16 cellular contexts compared by ENCODE assay signal in genomic region chr15:58923696-58924300, GRCh38. TPM values are rescaled to one million over a fixed set of nuclear protein-coding genes. Genes with fewer than 3 reads are reported as not detected.
DNase-seq lines count a peak whose midpoint lies in the region; ATAC-seq, FAIRE-seq and TF ChIP-seq lines count a peak whose summit lies in the region.
"Had no signal": no experiment of that assay in that cellular context is flagged by ENCODE, and none has a peak within 500 bp of the region (broad histone marks: within the 10 kb centered on the region; RNA-seq: fewer than 3 reads in every experiment).

No MANE protein-coding gene starts in this region.

- H3K9me3 Mint-ChIP-seq in natural killer cell = no peaks in the 10 kb centered on the region
- H3K9me3 Mint-ChIP-seq in natural killer cell treated with Interleukin-12 subunit alpha and Interleukin-12 subunit beta and Interleukin-15 and Interleukin-18, amount 100 ng/mL, for 72 hours = no peaks in the 10 kb centered on the region
- no peaks in the 10 kb centered on the region for H3K9me3 Mint-ChIP-seq in progenitor cell of endocrine pancreas (ENCODE audit: low read depth)

- peaks cover 36% of the 10 kb centered on the region for H3K4me1 ChIP-seq in HAP-1
- H3K4me1 ChIP-seq: SJSA1 had no signal

- H3K27me3 Mint-ChIP-seq in natural killer cell (ENCODE audit: low read depth in 2 of 2) (no peaks in the 10 kb centered on the region), progenitor cell of endocrine pancreas (no peaks in the 10 kb centered on the region)
- H3K27me3 Mint-ChIP-seq in natural killer cell treated with Interleukin-12 subunit alpha and Interleukin-12 subunit beta and Interleukin-15 and Interleukin-18, amount 100 ng/mL, for 72 hours = no peaks in the 10 kb centered on the region

- TF ChIP-seq CTCF in natural killer cell (IDR thresholded peaks at IDR 0.05) (no peak), coronary artery (IDR thresholded peaks at IDR 0.05) (no peak), progenitor cell of endocrine pancreas (IDR thresholded peaks at IDR 0.05; ENCODE audit: unreplicated experiment) (no peak), D721Med (IDR thresholded peaks at IDR 0.05; ENCODE audit: insufficient read depth, missing control alignments) (no peak)

- ATAC-seq in natural killer cell (no peak), GM18502 (IDR thresholded peaks at IDR 0.05; ENCODE audit: poor library complexity, unreplicated experiment) (no peak)
- no peak for ATAC-seq in natural killer cell treated with Interleukin-12 subunit alpha and Interleukin-12 subunit beta and Interleukin-15 and Interleukin-18, amount 100 ng/mL, for 72 hours

- H3K36me3 ChIP-seq in HAP-1 (replicated peaks) = peaks cover 38% of the 10 kb centered on the region

- H3K36me3 Mint-ChIP-seq in natural killer cell (no peaks in the 10 kb centered on the region), progenitor cell of endocrine pancreas (ENCODE audit: insufficient read depth) (peaks cover 16% of the 10 kb centered on the region)
- no peaks in the 10 kb centered on the region for H3K36me3 Mint-ChIP-seq in natural killer cell treated with Interleukin-12 subunit alpha and Interleukin-12 subunit beta and Interleukin-15 and Interleukin-18, amount 100 ng/mL, for 72 hours

- H3K4me3 ChIP-seq in coronary artery (no peak overlapping the region), HAP-1 (no peak overlapping the region)
- H3K4me3 ChIP-seq: SJSA1 had no signal

- H3K27ac Mint-ChIP-seq in natural killer cell = peak overlapping the region; percentile 60 to 74
- peak overlapping the region in 1 of 2 donors; percentile 23 for H3K27ac Mint-ChIP-seq in natural killer cell treated with Interleukin-12 subunit alpha and Interleukin-12 subunit beta and Interleukin-15 and Interleukin-18, amount 100 ng/mL, for 72 hours
- H3K27ac Mint-ChIP-seq in progenitor cell of endocrine pancreas = peak overlapping the region; percentile 64

- H3K9me3 ChIP-seq in HAP-1 = no peaks in the 10 kb centered on the region
- H3K9me3 ChIP-seq: SJSA1 had no signal

- H3K4me3 Mint-ChIP-seq in natural killer cell = no peak overlapping the region
- H3K4me3 Mint-ChIP-seq in natural killer cell treated with Interleukin-12 subunit alpha and Interleukin-12 subunit beta and Interleukin-15 and Interleukin-18, amount 100 ng/mL, for 72 hours = no peak overlapping the region
- H3K4me3 Mint-ChIP-seq in progenitor cell of endocrine pancreas (ENCODE audit: low read depth) = no peak overlapping the region

- no peaks in the 10 kb centered on the region for H3K27me3 ChIP-seq in HAP-1 (ENCODE audit: low read depth)
- H3K27me3 ChIP-seq: SJSA1 had no signal

- FAIRE-seq in D721Med (lab: Jason Lieb, UNC) = no peak
- FAIRE-seq: urothelium cell line had no signal

- H3K4me1 Mint-ChIP-seq in natural killer cell = peaks cover 18 to 22% of the 10 kb centered on the region in 2 donors
- H3K4me1 Mint-ChIP-seq in natural killer cell treated with Interleukin-12 subunit alpha and Interleukin-12 subunit beta and Interleukin-15 and Interleukin-18, amount 100 ng/mL, for 72 hours (ENCODE audit: low read depth in 2 of 2) = peaks cover 8 to 11% of the 10 kb centered on the region in 2 donors
- no peaks in the 10 kb centered on the region for H3K4me1 Mint-ChIP-seq in progenitor cell of endocrine pancreas (ENCODE audit: low read depth)

- no peak for DNase-seq in natural killer cell
- DNase-seq in natural killer cell treated with Interleukin-12 subunit alpha and Interleukin-12 subunit beta and Interleukin-15 and Interleukin-18, amount 100 ng/mL, for 72 hours (ENCODE audit: low spot score) = no peak
- no peak for DNase-seq in coronary artery (ENCODE audit: low spot score)
- no peak for DNase-seq in progenitor cell of endocrine pancreas (ENCODE audit: low spot score, unreplicated experiment)
- no peak for DNase-seq in D721Med (ENCODE audit: insufficient read length, low spot score)
- DNase-seq in HAP-1 (ENCODE audit: low spot score in 2 of 2) = no peak
- DNase-seq in kidney tubule cell (ENCODE audit: low spot score) = no peak
- DNase-seq: DMS79 treated with DMSO at 0.1 percent for 48 hours, KBM-7, NCI-H1694 treated with DMSO at 0.1 percent for 48 hours, NCI-H748 treated with DMSO at 0.1 percent for 48 hours, nucleus accumbens had no signal

- in situ Hi-C loops in HAP-1 (cut with MboI; ENCODE audit: low sequenced_read_pairs) = no loop called here

- peak overlapping the region; percentile 12 to 73 for H3K27ac ChIP-seq in coronary artery
- H3K27ac ChIP-seq: SJSA1, VCaP had no signal

- intact Hi-C loops in natural killer cell (cut with micrococcal nuclease) = no loop called here

RNA-seq across cellular contexts. Expression of gene SLTM, which starts 9.7 kb away (rescaled TPM):
- 100 to 1,000 TPM; 206 to 226 (median 223) TPM for total RNA-seq in natural killer cell
- 100 to 1,000 TPM; 131 to 163 TPM for total RNA-seq in natural killer cell treated with Interleukin-12 subunit alpha and Interleukin-12 subunit beta and Interleukin-15 and Interleukin-18, amount 100 ng/mL, for 72 hours
- total RNA-seq in progenitor cell of endocrine pancreas = 144 and 151 TPM in 2 replicates
